1 cellular context compared by ENCODE assay signal in the genomic region with DNA sequence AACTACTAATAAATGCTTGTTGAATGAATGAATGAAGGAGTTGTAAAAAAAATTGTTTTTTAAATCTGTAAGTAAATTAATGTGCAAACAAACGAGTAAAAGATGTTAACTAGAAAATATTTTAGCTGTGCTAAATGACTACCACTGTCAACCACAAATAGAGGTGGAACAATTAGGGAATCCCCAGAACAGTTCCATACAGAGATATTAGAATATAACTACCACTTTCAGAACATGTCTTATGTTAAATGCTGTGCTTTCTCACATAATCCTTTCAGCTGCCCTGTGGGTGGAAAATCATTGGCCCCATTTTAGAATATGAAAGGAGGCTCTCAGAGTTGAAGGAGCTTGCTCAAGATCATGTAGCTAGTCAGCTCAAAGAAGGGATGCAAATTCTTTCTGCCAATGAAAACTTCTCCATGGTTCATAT.
A peak's percentile ranks its signal among the peaks of the same experiment; 100 is the strongest.
TF ChIP-seq lines count a peak whose summit lies in the region.

No MANE protein-coding gene starts in this region.

TF ChIP-seq in GM12878, 131 proteins besides CTCF, POLR2A, EP300 and RAD21 (continued from another document):
- TF ChIP-seq, protein P1, sequence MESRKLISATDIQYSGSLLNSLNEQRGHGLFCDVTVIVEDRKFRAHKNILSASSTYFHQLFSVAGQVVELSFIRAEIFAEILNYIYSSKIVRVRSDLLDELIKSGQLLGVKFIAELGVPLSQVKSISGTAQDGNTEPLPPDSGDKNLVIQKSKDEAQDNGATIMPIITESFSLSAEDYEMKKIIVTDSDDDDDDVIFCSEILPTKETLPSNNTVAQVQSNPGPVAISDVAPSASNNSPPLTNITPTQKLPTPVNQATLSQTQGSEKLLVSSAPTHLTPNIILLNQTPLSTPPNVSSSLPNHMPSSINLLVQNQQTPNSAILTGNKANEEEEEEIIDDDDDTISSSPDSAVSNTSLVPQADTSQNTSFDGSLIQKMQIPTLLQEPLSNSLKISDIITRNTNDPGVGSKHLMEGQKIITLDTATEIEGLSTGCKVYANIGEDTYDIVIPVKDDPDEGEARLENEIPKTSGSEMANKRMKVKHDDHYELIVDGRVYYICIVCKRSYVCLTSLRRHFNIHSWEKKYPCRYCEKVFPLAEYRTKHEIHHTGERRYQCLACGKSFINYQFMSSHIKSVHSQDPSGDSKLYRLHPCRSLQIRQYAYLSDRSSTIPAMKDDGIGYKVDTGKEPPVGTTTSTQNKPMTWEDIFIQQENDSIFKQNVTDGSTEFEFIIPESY (IDR thresholded peaks at IDR 0.05): no peak
- TF ChIP-seq PML (IDR thresholded peaks at IDR 0.05; ENCODE audit: low read length) (0 out of 2 replicates have a peak, but pooled peaks have one; percentile 63), TCF7 (IDR thresholded peaks at IDR 0.05; ENCODE audit: borderline replicate concordance) (peak; percentile 41; the same call in 1 of the 2 replicates)
TF ChIP-seq in GM12878: peak in this region for 37.
